Comparison of ENCODE assay signal across 15 cellular contexts in the genomic region with DNA sequence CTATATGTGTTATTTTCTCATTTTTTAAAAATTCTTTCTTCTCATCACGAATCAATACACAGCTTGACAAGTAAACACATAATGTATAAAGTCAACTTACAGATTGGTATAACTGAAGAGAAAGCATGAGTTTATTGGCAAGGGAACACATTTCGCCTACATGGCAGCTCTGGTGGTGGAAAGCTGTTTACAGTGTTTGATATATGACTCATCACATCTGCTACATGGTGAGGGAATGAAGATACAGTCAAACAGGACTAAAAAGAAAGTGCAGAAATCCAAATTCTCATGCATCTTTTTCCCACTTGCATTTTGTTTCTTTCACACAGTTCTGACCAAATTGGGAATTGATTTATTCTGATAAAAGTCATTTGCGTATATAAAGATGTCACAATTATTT.
DNase-seq lines count a peak whose midpoint lies in the region; TF ChIP-seq lines count a peak whose summit lies in the region.
"Had no signal": no experiment of that assay in that cellular context is flagged by ENCODE, and none has a peak within 500 bp of the region (broad histone marks: within the 10 kb centered on the region; RNA-seq: fewer than 3 reads in every experiment).

No MANE protein-coding gene starts in this region.

- no peak overlapping the region for H3K27ac ChIP-seq in mesenchymal stem cell (ENCODE audit: low read length, poor library complexity, severe bottlenecking)
- no peak overlapping the region for H3K27ac ChIP-seq in coronary artery
- H3K27ac ChIP-seq: left ventricle myocardium inferior, psoas muscle, upper lobe of right lung had no signal

- H3K9ac ChIP-seq in mesenchymal stem cell (ENCODE audit: low read length), result no peak overlapping the region

- H2AK5ac ChIP-seq in mesenchymal stem cell (ENCODE audit: low read length, severe bottlenecking), result no peak overlapping the region

- peaks cover 3% of the 10 kb centered on the region for H3K9me3 Mint-ChIP-seq in activated T-helper 2 cell treated with anti-CD3 and anti-CD28 coated beads, Interferon-gamma antibody, Interleukin-2, Interleukin-4, amounts not matched to agents 10 μg/mL and 5 μg/mL and 100 μg/mL, durations not matched to agents 14 hours and 24 hours and 36 hours
- H3K9me3 Mint-ChIP-seq: activated CD4-positive, alpha-beta T cell treated with anti-CD3 and anti-CD28 coated beads, Interleukin-2, amount 10 ng/mL, durations not matched to agents 24 days and 14 days had no signal

- no peak overlapping the region for H2BK12ac ChIP-seq in mesenchymal stem cell (ENCODE audit: low read length in 2 of 2)

- H2AFZ ChIP-seq in mesenchymal stem cell (ENCODE audit: low read depth, low read length), result no peak overlapping the region

- H3K4me1 Mint-ChIP-seq in activated T-helper 2 cell treated with anti-CD3 and anti-CD28 coated beads, Interferon-gamma antibody, Interleukin-2, Interleukin-4, amounts not matched to agents 10 μg/mL and 5 μg/mL and 100 μg/mL, durations not matched to agents 14 hours and 24 hours and 36 hours (ENCODE audit: low read depth), result no peaks in the 10 kb centered on the region
- H3K4me1 Mint-ChIP-seq: activated CD4-positive, alpha-beta T cell treated with anti-CD3 and anti-CD28 coated beads, Interleukin-2, amount 10 ng/mL, durations not matched to agents 24 days and 14 days; activated naive CD8-positive, alpha-beta T cell treated with anti-CD3 and anti-CD28 coated beads for 36 hours had no signal

- peak; percentile 43 for DNase-seq in AG09319 (ENCODE audit: extremely low read depth, low read depth)
- DNase-seq in HS-5 (ENCODE audit: low read depth), result peak; percentile 46
- DNase-seq in astrocyte of the hippocampus (ENCODE audit: low read depth, low spot score), result peak; percentile 53
- DNase-seq in mesenchymal stem cell, result peak; percentile 78
- DNase-seq in activated CD4-positive, alpha-beta T cell treated with anti-CD3 and anti-CD28 coated beads, Interleukin-2, amount 50 U/mL, for 4 hours, result no peak
- no peak for DNase-seq in coronary artery (ENCODE audit: low spot score)
- no peak for DNase-seq in activated T-helper 2 cell treated with anti-CD3 and anti-CD28 coated beads, Interferon-gamma antibody, Interleukin-2, Interleukin-4, amounts not matched to agents 10 μg/mL and 5 μg/mL and 100 μg/mL, durations not matched to agents 14 hours and 24 hours and 36 hours (ENCODE audit: low spot score)
- no peak for DNase-seq in activated naive CD4-positive, alpha-beta T cell treated with anti-CD3 and anti-CD28 coated beads, Interleukin-2, amount 50 U/mL, for 16 hours
- DNase-seq: activated CD4-positive, alpha-beta T cell treated with anti-CD3 and anti-CD28 coated beads, Interleukin-2, amount 10 ng/mL, durations not matched to agents 24 days and 14 days; activated naive CD8-positive, alpha-beta T cell treated with anti-CD3 and anti-CD28 coated beads for 36 hours; COR-L47; left ventricle myocardium inferior; NCI-H2227 treated with DMSO at 0.1 percent for 48 hours; psoas muscle; upper lobe of right lung had no signal

- H2BK5ac ChIP-seq in mesenchymal stem cell (ENCODE audit: low read depth, low read length, poor library complexity, severe bottlenecking), result no peak overlapping the region

- no peak overlapping the region for H3K4me3 ChIP-seq in mesenchymal stem cell (ENCODE audit: insufficient read depth in 1 of 2, low read depth in 1 of 2, low read length in 2 of 2)
- no peak overlapping the region for H3K4me3 ChIP-seq in coronary artery
- H3K4me3 ChIP-seq: left ventricle myocardium inferior, psoas muscle, upper lobe of right lung had no signal

- no peaks in the 10 kb centered on the region for H3K36me3 Mint-ChIP-seq in activated T-helper 2 cell treated with anti-CD3 and anti-CD28 coated beads, Interferon-gamma antibody, Interleukin-2, Interleukin-4, amounts not matched to agents 10 μg/mL and 5 μg/mL and 100 μg/mL, durations not matched to agents 14 hours and 24 hours and 36 hours (ENCODE audit: low read depth)
- H3K36me3 Mint-ChIP-seq: activated naive CD8-positive, alpha-beta T cell treated with anti-CD3 and anti-CD28 coated beads for 36 hours had no signal

- H3K27me3 Mint-ChIP-seq in activated T-helper 2 cell treated with anti-CD3 and anti-CD28 coated beads, Interferon-gamma antibody, Interleukin-2, Interleukin-4, amounts not matched to agents 10 μg/mL and 5 μg/mL and 100 μg/mL, durations not matched to agents 14 hours and 24 hours and 36 hours (ENCODE audit: low read depth), result no peaks in the 10 kb centered on the region
- H3K27me3 Mint-ChIP-seq: activated CD4-positive, alpha-beta T cell treated with anti-CD3 and anti-CD28 coated beads, Interleukin-2, amount 10 ng/mL, durations not matched to agents 24 days and 14 days; activated naive CD8-positive, alpha-beta T cell treated with anti-CD3 and anti-CD28 coated beads for 36 hours had no signal

- intact Hi-C loops in activated T-helper 2 cell treated with anti-CD3 and anti-CD28 coated beads, Interferon-gamma antibody, Interleukin-2, Interleukin-4, amounts not matched to agents 10 μg/mL and 5 μg/mL and 100 μg/mL, durations not matched to agents 14 hours and 24 hours and 36 hours (cut with micrococcal nuclease), result no loop called here

- H3K27ac Mint-ChIP-seq in activated T-helper 2 cell treated with anti-CD3 and anti-CD28 coated beads, Interferon-gamma antibody, Interleukin-2, Interleukin-4, amounts not matched to agents 10 μg/mL and 5 μg/mL and 100 μg/mL, durations not matched to agents 14 hours and 24 hours and 36 hours, result no peak overlapping the region
- H3K27ac Mint-ChIP-seq: activated CD4-positive, alpha-beta T cell treated with anti-CD3 and anti-CD28 coated beads, Interleukin-2, amount 10 ng/mL, durations not matched to agents 24 days and 14 days; activated naive CD8-positive, alpha-beta T cell treated with anti-CD3 and anti-CD28 coated beads for 36 hours had no signal

- H4K8ac ChIP-seq in mesenchymal stem cell (ENCODE audit: low read length), result no peak overlapping the region

- H3K36me3 ChIP-seq in mesenchymal stem cell (ENCODE audit: control insufficient read depth in 1 of 2, insufficient read depth in 2 of 2, low read depth in 1 of 2, low read length in 2 of 2), result no peaks in the 10 kb centered on the region
- H3K36me3 ChIP-seq: left ventricle myocardium inferior, upper lobe of right lung had no signal

- WGBS in mesenchymal stem cell, result 0% methylated on average over 1 of the region's 3 CpGs

- H3K23ac ChIP-seq in mesenchymal stem cell (ENCODE audit: low read length in 2 of 2), result no peak overlapping the region

- TF ChIP-seq CTCF in AG09319 (IDR thresholded peaks at IDR 0.05; ENCODE audit: low read depth, low read length), result no peak
- TF ChIP-seq CTCF in coronary artery (IDR thresholded peaks at IDR 0.05), result no peak

- H3K4ac ChIP-seq in mesenchymal stem cell (ENCODE audit: low read depth in 1 of 2, low read length in 2 of 2), result no peak overlapping the region

- no peaks in the 10 kb centered on the region for H3K4me1 ChIP-seq in mesenchymal stem cell (ENCODE audit: control insufficient read depth, insufficient read depth, low read depth, low read length)
- H3K4me1 ChIP-seq: left ventricle myocardium inferior, psoas muscle, upper lobe of right lung had no signal

- H3K4me2 ChIP-seq in mesenchymal stem cell (ENCODE audit: low read length, poor library complexity, severe bottlenecking), result no peak overlapping the region

- H3K4me3 Mint-ChIP-seq in activated T-helper 2 cell treated with anti-CD3 and anti-CD28 coated beads, Interferon-gamma antibody, Interleukin-2, Interleukin-4, amounts not matched to agents 10 μg/mL and 5 μg/mL and 100 μg/mL, durations not matched to agents 14 hours and 24 hours and 36 hours (ENCODE audit: low read depth), result no peak overlapping the region
- H3K4me3 Mint-ChIP-seq: activated CD4-positive, alpha-beta T cell treated with anti-CD3 and anti-CD28 coated beads, Interleukin-2, amount 10 ng/mL, durations not matched to agents 24 days and 14 days; activated naive CD8-positive, alpha-beta T cell treated with anti-CD3 and anti-CD28 coated beads for 36 hours had no signal

- no peaks in the 10 kb centered on the region for H3K79me1 ChIP-seq in mesenchymal stem cell (replicated peaks; ENCODE audit: low read length, poor library complexity, severe bottlenecking)

- H3K9me3 ChIP-seq in mesenchymal stem cell (ENCODE audit: control insufficient read depth, low read length), result no peaks in the 10 kb centered on the region
- H3K9me3 ChIP-seq: left ventricle myocardium inferior, psoas muscle, upper lobe of right lung had no signal

- H3K18ac ChIP-seq in mesenchymal stem cell (ENCODE audit: low read depth in 1 of 2, low read length in 2 of 2), result no peak overlapping the region

- no peak overlapping the region for H2BK120ac ChIP-seq in mesenchymal stem cell (ENCODE audit: low read depth, low read length)

- no peak overlapping the region for H2BK15ac ChIP-seq in mesenchymal stem cell (ENCODE audit: low read depth, poor library complexity, severe bottlenecking)

- no peak overlapping the region for H4K91ac ChIP-seq in mesenchymal stem cell (ENCODE audit: low read length)

- H3K14ac ChIP-seq in mesenchymal stem cell (ENCODE audit: low read length in 2 of 2), result no peak overlapping the region

- H3K27me3 ChIP-seq in mesenchymal stem cell (ENCODE audit: control insufficient read depth in 1 of 2, insufficient read depth in 1 of 2, low read length in 2 of 2), result no peaks in the 10 kb centered on the region
- H3K27me3 ChIP-seq: upper lobe of right lung had no signal

Comparison
In these comparisons a context has a peak if more than half of its experiments do, and no peak if none do; other contexts are left out.
1. DNase-seq: peak in AG09319 (single experiment), HS-5 (single experiment), astrocyte of the hippocampus (single experiment) and mesenchymal stem cell (single experiment); none in activated CD4-positive, alpha-beta T cell treated with anti-CD3 and anti-CD28 coated beads, Interleukin-2, amount 50 U/mL, for 4 hours (0 of 2), coronary artery (single experiment), activated T-helper 2 cell treated with anti-CD3 and anti-CD28 coated beads, Interferon-gamma antibody, Interleukin-2, Interleukin-4, amounts not matched to agents 10 μg/mL and 5 μg/mL and 100 μg/mL, durations not matched to agents 14 hours and 24 hours and 36 hours (single experiment) and activated naive CD4-positive, alpha-beta T cell treated with anti-CD3 and anti-CD28 coated beads, Interleukin-2, amount 50 U/mL, for 16 hours (single experiment).